Comparison of ENCODE assay signal across 15 cellular contexts in genomic region chr1:92755541-92756351, GRCh38. TPM values are rescaled to one million over a fixed set of nuclear protein-coding genes. Genes with fewer than 3 reads are reported as not detected.
DNase-seq lines count a peak whose midpoint lies in the region; ATAC-seq, FAIRE-seq and TF ChIP-seq lines count a peak whose summit lies in the region.
"Had no signal": no experiment of that assay in that cellular context is flagged by ENCODE, and none has a peak within 500 bp of the region (broad histone marks: within the 10 kb centered on the region; RNA-seq: fewer than 3 reads in every experiment).

No MANE protein-coding gene starts in this region.

- intact Hi-C loops in K562 (cut with micrococcal nuclease) (no loop called here), heart left ventricle (cut with DNase I) (loop anchor here in 4 of 10 donors (2.0 to 10.0 kb wide), 4 partner anchors 29 to 63 kb away; partner anchors contain the start of gene EVI5 (in 1 of the 4)), transverse colon (cut with DNase I; ENCODE audit: low total_unique reads) (loop anchor here (10.0 kb wide), 1 partner anchor 59 kb away; no protein-coding TSS in a partner anchor)

- H3K4me3 ChIP-seq in K562 (no peak overlapping the region), heart left ventricle (peak overlapping the region in 10 of 12 donors; percentile 2 to 42 (median 26)), transverse colon (no peak overlapping the region)

- DNase-seq in K562 (ENCODE audit: extremely low read depth in 1 of 4, low spot score in 3 of 4) (no peak), heart left ventricle (peak; percentile 69 to 89 (median 82)), nucleus accumbens (lab: John Stamatoyannopoulos, UW) (peak in 53 of 56 donors; percentile 4 to 90 (median 49)), transverse colon (no peak), GOT3 (lab: John Stamatoyannopoulos, UW) (no peak), GM12892 (ENCODE audit: insufficient read length) (no peak)
- no peak for DNase-seq in activated naive CD4-positive, alpha-beta T cell treated with anti-CD3 and anti-CD28 coated beads, Interleukin-2, amount 50 U/mL, for 72 hours (ENCODE audit: low spot score in 2 of 2)
- DNase-seq: activated CD4-positive, alpha-beta T cell treated with anti-CD3 and anti-CD28 coated beads for 48 hours; COR-L47; NCI-H748 treated with DMSO at 0.1 percent for 48 hours; stimulated activated naive CD8-positive, alpha-beta T cell treated with anti-CD3 and anti-CD28 coated beads, Interleukin-15, amount 100 ng/mL, for 72 hours; T-cell had no signal

- CTCF ChIA-PET in K562 (lab: Yijun Ruan, JAX; ENCODE audit: low intra/inter-chr PET ratio) = no interaction called here

- no peak overlapping the region for H3K9ac ChIP-seq in K562 (ENCODE audit: insufficient read depth in 1 of 2, low read depth in 2 of 2, low read length in 2 of 2)

- no peaks in the 10 kb centered on the region for H3K36me3 Mint-ChIP-seq in activated naive CD4-positive, alpha-beta T cell treated with anti-CD3 and anti-CD28 coated beads, Interleukin-2, amount 50 U/mL, for 72 hours
- H3K36me3 Mint-ChIP-seq: T-cell had no signal

- H3K27me3 ChIP-seq in K562 (ENCODE audit: control insufficient read depth in 2 of 2, insufficient read depth in 2 of 2, low read length in 2 of 2) = no peaks in the 10 kb centered on the region; a peak in 1 of 5 replicates
- H3K27me3 ChIP-seq in heart left ventricle = no peaks in the 10 kb centered on the region
- no peaks in the 10 kb centered on the region for H3K27me3 ChIP-seq in transverse colon

- TF ChIP-seq CTCF in K562 (IDR thresholded peaks at IDR 0.05 in 2 of 3, conservative IDR thresholded peaks at IDR 0.05 in 1 of 3; ENCODE audit: insufficient read depth in 2 of 3, low read depth in 1 of 3, low read length in 3 of 3) (no peak), heart left ventricle (IDR thresholded peaks at IDR 0.05) (no peak), transverse colon (IDR thresholded peaks at IDR 0.05) (no peak)

- in situ Hi-C loops in K562 (cut with MboI) = no loop called here
- in situ Hi-C loops in transverse colon (cut with MboI; ENCODE audit: low pct_ligation_motif_present in 1 of 4, low pct_unique_long_range_greater_than_20kb in 1 of 4, low sequenced_read_pairs in 3 of 4) = loop anchor here in 1 of 4 donors (10.0 kb wide), 1 partner anchor 59 kb away; no protein-coding TSS in a partner anchor

- no peak overlapping the region for H3K27ac Mint-ChIP-seq in activated naive CD4-positive, alpha-beta T cell treated with anti-CD3 and anti-CD28 coated beads, Interleukin-2, amount 50 U/mL, for 72 hours
- H3K27ac Mint-ChIP-seq: activated T-helper 1 cell treated with anti-CD3 and anti-CD28 coated beads, Interleukin-12 subunit alpha, Interleukin-12 subunit beta, Interleukin-2, Interleukin-4 antibody, amounts not matched to agents 30 ng/mL and 10 ng/mL and 1 ng/mL, durations not matched to agents 14 hours and 24 hours and 36 hours; stimulated activated naive CD8-positive, alpha-beta T cell treated with anti-CD3 and anti-CD28 coated beads, Interleukin-15, amount 100 ng/mL, for 72 hours; T-cell had no signal

- H3K79me2 ChIP-seq in K562 (ENCODE audit: control insufficient read depth, insufficient read depth, low read length) = peaks cover 32% of the 10 kb centered on the region

- peaks cover 7% of the 10 kb centered on the region; the same call in 1 of the 3 replicates for H3K36me3 ChIP-seq in K562 (ENCODE audit: control insufficient read depth, insufficient read depth, low read length)
- no peaks in the 10 kb centered on the region for H3K36me3 ChIP-seq in heart left ventricle
- no peaks in the 10 kb centered on the region for H3K36me3 ChIP-seq in transverse colon

- BruUV-seq in K562 (replicated peaks; lab: Mats Ljungman, UMichigan) = no TSS peak

- TF ChIP-seq EP300 in K562 (IDR thresholded peaks at IDR 0.05; ENCODE audit: low read length) (no peak), transverse colon (IDR thresholded peaks at IDR 0.05; ENCODE audit: low read depth) (no peak)

- ATAC-seq in K562 = no peak
- ATAC-seq in heart left ventricle = peak; percentile 88 to 95 (median 90)
- no peak for ATAC-seq in GM19023 (IDR thresholded peaks at IDR 0.05; ENCODE audit: unreplicated experiment)
- no peak for ATAC-seq in activated naive CD4-positive, alpha-beta T cell treated with anti-CD3 and anti-CD28 coated beads, Interleukin-2, amount 50 U/mL, for 72 hours
- ATAC-seq: stimulated activated naive CD8-positive, alpha-beta T cell treated with anti-CD3 and anti-CD28 coated beads, Interleukin-15, amount 100 ng/mL, for 72 hours; T-cell had no signal

- H3K9me3 ChIP-seq in K562 (replicated peaks; ENCODE audit: control insufficient read depth, insufficient read depth, low read depth, low read length) (peaks cover 2% of the 10 kb centered on the region; the same call in 1 of the 2 replicates), heart left ventricle (peaks cover 0 to 9% (median 0%) of the 10 kb centered on the region in 12 donors), transverse colon (no peaks in the 10 kb centered on the region)

- POLR2A ChIA-PET in K562 (lab: Yijun Ruan, JAX) = interaction anchor here (1.0 kb wide), 1 partner anchor 76 kb away, joined by 4 read pairs; the partner anchor contains the start of gene RPL5

- no peak overlapping the region for H3K4me2 ChIP-seq in K562 (ENCODE audit: insufficient read depth, low read length)

- no peak for FAIRE-seq in K562 (lab: Jason Lieb, UNC)
- FAIRE-seq in GM12892 (lab: Jason Lieb, UNC) = no peak
- FAIRE-seq: RCC 7860 had no signal

- H3K9me3 Mint-ChIP-seq in activated naive CD4-positive, alpha-beta T cell treated with anti-CD3 and anti-CD28 coated beads, Interleukin-2, amount 50 U/mL, for 72 hours = no peaks in the 10 kb centered on the region
- H3K9me3 Mint-ChIP-seq: activated T-helper 1 cell treated with anti-CD3 and anti-CD28 coated beads, Interleukin-12 subunit alpha, Interleukin-12 subunit beta, Interleukin-2, Interleukin-4 antibody, amounts not matched to agents 30 ng/mL and 10 ng/mL and 1 ng/mL, durations not matched to agents 14 hours and 24 hours and 36 hours; stimulated activated naive CD8-positive, alpha-beta T cell treated with anti-CD3 and anti-CD28 coated beads, Interleukin-15, amount 100 ng/mL, for 72 hours; T-cell had no signal

- peaks cover 4 to 12% of the 10 kb centered on the region in 2 experiments; a peak in 4 of 5 replicates for H3K4me1 ChIP-seq in K562 (replicated peaks in 1 of 2; ENCODE audit: control insufficient read depth in 2 of 2, insufficient read depth in 2 of 2, low read length in 2 of 2)
- peaks cover 0 to 32% (median 14%) of the 10 kb centered on the region in 12 donors for H3K4me1 ChIP-seq in heart left ventricle
- peaks cover 0 to 4% (median 0%) of the 10 kb centered on the region in 4 donors for H3K4me1 ChIP-seq in transverse colon

- no peak overlapping the region for H3K27ac ChIP-seq in K562 (ENCODE audit: extremely low read depth, low read depth, low read length)
- peak overlapping the region; percentile 64 to 86 (median 76) for H3K27ac ChIP-seq in heart left ventricle
- peak overlapping the region in 3 of 4 donors; percentile 6 to 54 (median 41) for H3K27ac ChIP-seq in transverse colon

- 90% methylated on average over 17 of the region's 17 CpGs for WGBS in K562 (ENCODE audit: insufficient coverage, low coverage, missing lambda C conversion rate)
- 42 to 50% (median 46%) methylated on average over 17 of the region's 17 CpGs for WGBS in heart left ventricle, 4 donors
- WGBS in transverse colon (ENCODE audit: low coverage in 1 of 2), 2 donors = 81 to 88% methylated on average over 6 to 17 of the region's 17 CpGs

- TF ChIP-seq POLR2A in K562 (conservative IDR thresholded peaks at IDR 0.05) (no peak), heart left ventricle (IDR thresholded peaks at IDR 0.05) (no peak), transverse colon (IDR thresholded peaks at IDR 0.05) (no peak), GM12892 (IDR thresholded peaks at IDR 0.05; ENCODE audit: low read depth, low read length) (no peak)

- H4K20me1 ChIP-seq in K562 (replicated peaks; ENCODE audit: control insufficient read depth, insufficient read depth, low read length) = no peaks in the 10 kb centered on the region

- no peak for TF ChIP-seq RAD21 in K562 (CRISPR knock-in tag; conservative IDR thresholded peaks at IDR 0.05 in 1 of 2, IDR thresholded peaks at IDR 0.05 in 1 of 2)

- no peak overlapping the region for H2AFZ ChIP-seq in K562 (ENCODE audit: low read depth, low read length)

- no peaks in the 10 kb centered on the region for H3K9me1 ChIP-seq in K562 (ENCODE audit: control insufficient read depth, insufficient read depth, low read length)

TF ChIP-seq in K562, 482 proteins besides CTCF, POLR2A, EP300 and RAD21 (continues in another document):
- peak; percentile 29; the same call in 1 of the 2 replicates for TF ChIP-seq ZNF316 (IDR thresholded peaks at IDR 0.05)

RNA-seq across cellular contexts. Expression of gene EVI5, which starts 29.2 kb away (rescaled TPM):
- 14.6 and 66.4 TPM in 2 replicates for total RNA-seq in K562 (2011; cell fraction: chromatin; rRNA removed; ENCODE audit: low replicate concordance)
- total RNA-seq in K562 (2011; cell fraction: nucleolus; rRNA removed) = 12.8 and 17.0 TPM in 2 replicates
- 17.1 and 20.8 TPM in 2 replicates for total RNA-seq in K562 (2011; cell fraction: nucleoplasm; rRNA removed)
- total RNA-seq in K562 (2014; rRNA removed) (25.1 and 50.1 TPM in 2 replicates), K562 (2014; rRNA removed; fragmentation: Illumina TruSeq; extraction: Trizol) (13.7 and 18.5 TPM in 2 replicates), K562 (2015; rRNA removed; fragmentation: Illumina TruSeq; extraction: Trizol) (18.3 and 18.4 TPM in 2 replicates), K562 (2021) (16.5 and 18.7 TPM in 2 replicates), heart left ventricle (10 to 100 TPM; 16.7 to 34.6 (median 27.3) TPM), transverse colon (10 to 100 TPM; 10.5 to 57.6 (median 15.3) TPM)
- polyA plus RNA-seq in K562 (2011; rRNA removed) (4.9 and 6.3 TPM in 2 replicates), K562 (2014; fragmentation: Illumina TruSeq; extraction: Trizol) (5.5 and 6.0 TPM in 2 replicates), K562 (2014; fragmentation: Nextera tagmentation; extraction: Ambion mirVana) (1 to 10 TPM; 1.7 to 4.8 TPM), K562 (2014; rRNA removed) (16.2 and 19.6 TPM in 2 replicates), heart left ventricle (10 to 100 TPM in 1 of 2 donors, 1 to 10 TPM in 1; 3.5 to 14.3 TPM)
- polyA plus RNA-seq in K562 (2011; cell fraction: cytosol; rRNA removed) = 1.2 and 2.8 TPM in 2 replicates
- 5.2 and 6.8 TPM in 2 replicates for polyA plus RNA-seq in K562 (2011; cell fraction: nucleus; rRNA removed)
- polyA plus RNA-seq in K562 (2012) = 2.6 and 2.9 TPM in 2 replicates
- polyA minus RNA-seq in K562 (2011; rRNA and poly(A)+ RNA removed) = 23.8 and 27.2 TPM in 2 replicates
- 11.1 and 13.0 TPM in 2 replicates for polyA minus RNA-seq in K562 (2011; cell fraction: cytosol; rRNA and poly(A)+ RNA removed)
- 21.0 and 32.9 TPM in 2 replicates for polyA minus RNA-seq in K562 (2011; cell fraction: nucleus; rRNA and poly(A)+ RNA removed)
- 2.4 TPM for polyA plus RNA-seq in GM12892 (2012; ENCODE audit: missing spikeins)
- total RNA-seq in activated naive CD4-positive, alpha-beta T cell treated with anti-CD3 and anti-CD28 coated beads, Interleukin-2, amount 50 U/mL, for 72 hours = 10 to 100 TPM; 20.9 to 68.0 TPM

Comparison
In these comparisons a context has a peak if more than half of its experiments do, and no peak if none do; other contexts are left out.
1. ATAC-seq: peak in heart left ventricle (4 of 4); none in K562 (single experiment), GM19023 (single experiment) and activated naive CD4-positive, alpha-beta T cell treated with anti-CD3 and anti-CD28 coated beads, Interleukin-2, amount 50 U/mL, for 72 hours (0 of 2).
2. DNase-seq: peak in heart left ventricle (5 of 5) and nucleus accumbens (53 of 56); none in K562 (0 of 4), transverse colon (single experiment), GOT3 (single experiment), GM12892 (single experiment) and activated naive CD4-positive, alpha-beta T cell treated with anti-CD3 and anti-CD28 coated beads, Interleukin-2, amount 50 U/mL, for 72 hours (0 of 2).
3. H3K4me3 ChIP-seq: peak in heart left ventricle (10 of 12); none in K562 (single experiment) and transverse colon (0 of 4).